Comparison of ENCODE assay signal across 16 cellular contexts in genomic region chr7:50659329-50659965, GRCh38.
A peak's percentile ranks its signal among the peaks of the same experiment; 100 is the strongest.
DNase-seq lines count a peak whose midpoint lies in the region; ATAC-seq and TF ChIP-seq lines count a peak whose summit lies in the region.
"Had no signal": no experiment of that assay in that cellular context is flagged by ENCODE, and none has a peak within 500 bp of the region (broad histone marks: within the 10 kb centered on the region; RNA-seq: fewer than 3 reads in every experiment).

No MANE protein-coding gene starts in this region.

- POLR2A ChIA-PET in CD4-positive, alpha-beta memory T cell (lab: Charles Lee; ENCODE audit: partially characterized antibody), result interaction anchor here (1.0 to 2.2 kb wide), 4 partner anchors 20 to 567 kb away, joined by 3 to 11 read pairs (median 4); no protein-coding TSS in a partner anchor

- peaks cover 2% of the 10 kb centered on the region for H3K36me3 Mint-ChIP-seq in activated CD4-positive, alpha-beta T cell treated with anti-CD3 and anti-CD28 coated beads, Interleukin-2, amount 10 ng/mL, durations not matched to agents 24 days and 14 days (ENCODE audit: low read depth)
- H3K36me3 Mint-ChIP-seq in CD4-positive, alpha-beta memory T cell, result no peaks in the 10 kb centered on the region
- no peaks in the 10 kb centered on the region for H3K36me3 Mint-ChIP-seq in dendritic cell treated with granulocyte-macrophage colony-stimulating factor and Interleukin-4, amounts not matched to agents 40 ng/mL and 50 ng/mL, for 4 days (ENCODE audit: low read depth)
- peaks cover 29% of the 10 kb centered on the region for H3K36me3 Mint-ChIP-seq in osteocyte (ENCODE audit: unreplicated experiment)
- H3K36me3 Mint-ChIP-seq in CD14-positive monocyte, result peaks cover 2 to 3% of the 10 kb centered on the region in 2 donors
- H3K36me3 Mint-ChIP-seq: type B pancreatic cell had no signal

- H3K9me3 Mint-ChIP-seq in activated CD4-positive, alpha-beta T cell treated with anti-CD3 and anti-CD28 coated beads, Interleukin-2, amount 10 ng/mL, durations not matched to agents 24 days and 14 days, result no peaks in the 10 kb centered on the region
- peaks cover 0 to 3% (median 0%) of the 10 kb centered on the region in 8 donors for H3K9me3 Mint-ChIP-seq in CD4-positive, alpha-beta memory T cell
- H3K9me3 Mint-ChIP-seq in dendritic cell treated with granulocyte-macrophage colony-stimulating factor and Interleukin-4, amounts not matched to agents 40 ng/mL and 50 ng/mL, for 4 days, result no peaks in the 10 kb centered on the region
- no peaks in the 10 kb centered on the region for H3K9me3 Mint-ChIP-seq in osteocyte (ENCODE audit: unreplicated experiment)
- H3K9me3 Mint-ChIP-seq in CD14-positive monocyte, result peaks cover 0 to 3% (median 0%) of the 10 kb centered on the region in 7 donors
- H3K9me3 Mint-ChIP-seq: type B pancreatic cell had no signal

- H3K27me3 Mint-ChIP-seq in activated CD4-positive, alpha-beta T cell treated with anti-CD3 and anti-CD28 coated beads, Interleukin-2, amount 10 ng/mL, durations not matched to agents 24 days and 14 days, result peaks cover 3% of the 10 kb centered on the region
- H3K27me3 Mint-ChIP-seq in CD4-positive, alpha-beta memory T cell, result no peaks in the 10 kb centered on the region
- H3K27me3 Mint-ChIP-seq in dendritic cell treated with granulocyte-macrophage colony-stimulating factor and Interleukin-4, amounts not matched to agents 40 ng/mL and 50 ng/mL, for 4 days, result peaks cover 7% of the 10 kb centered on the region
- H3K27me3 Mint-ChIP-seq in osteocyte (ENCODE audit: unreplicated experiment), result no peaks in the 10 kb centered on the region
- H3K27me3 Mint-ChIP-seq in CD14-positive monocyte (ENCODE audit: low read depth in 3 of 3), result peaks cover 0 to 3% (median 2%) of the 10 kb centered on the region in 3 donors
- H3K27me3 Mint-ChIP-seq: type B pancreatic cell had no signal

- H3K4me1 Mint-ChIP-seq in activated CD4-positive, alpha-beta T cell treated with anti-CD3 and anti-CD28 coated beads, Interleukin-2, amount 10 ng/mL, durations not matched to agents 24 days and 14 days, result peaks cover 41% of the 10 kb centered on the region
- H3K4me1 Mint-ChIP-seq in CD4-positive, alpha-beta memory T cell, result peaks cover 41 to 60% (median 46%) of the 10 kb centered on the region in 4 donors
- H3K4me1 Mint-ChIP-seq in dendritic cell treated with granulocyte-macrophage colony-stimulating factor and Interleukin-4, amounts not matched to agents 40 ng/mL and 50 ng/mL, for 4 days (ENCODE audit: low read depth), result peaks cover 52% of the 10 kb centered on the region
- peaks cover 20% of the 10 kb centered on the region for H3K4me1 Mint-ChIP-seq in osteocyte (ENCODE audit: unreplicated experiment)
- peaks cover 54% of the 10 kb centered on the region for H3K4me1 Mint-ChIP-seq in CD14-positive monocyte

- no peak for DNase-seq in activated CD4-positive, alpha-beta T cell treated with anti-CD3 and anti-CD28 coated beads, Interleukin-2, amount 10 ng/mL, durations not matched to agents 24 days and 14 days
- DNase-seq in activated CD4-positive, alpha-beta T cell treated with anti-CD3 and anti-CD28 coated beads, Interleukin-2, amount 50 U/mL, for 1 hour, result no peak
- DNase-seq in CD4-positive, alpha-beta memory T cell, result no peak
- DNase-seq in osteocyte (ENCODE audit: extremely low spot score, unreplicated experiment) (peak; percentile 56), CD14-positive monocyte (ENCODE audit: low spot score) (no peak), Kasumi-1 (lab: John Stamatoyannopoulos, UW) (no peak)
- DNase-seq: kidney, NCI-H187 treated with DMSO at 0.1 percent for 48 hours, NCI-H446 treated with DMSO at 0.1 percent for 48 hours, SHP77 had no signal

- peak overlapping the region; percentile 81 for H3K4me3 Mint-ChIP-seq in activated CD4-positive, alpha-beta T cell treated with anti-CD3 and anti-CD28 coated beads, Interleukin-2, amount 10 ng/mL, durations not matched to agents 24 days and 14 days
- peak overlapping the region; percentile 82 to 95 (median 92) for H3K4me3 Mint-ChIP-seq in CD4-positive, alpha-beta memory T cell
- H3K4me3 Mint-ChIP-seq in dendritic cell treated with granulocyte-macrophage colony-stimulating factor and Interleukin-4, amounts not matched to agents 40 ng/mL and 50 ng/mL, for 4 days, result no peak overlapping the region
- no peak overlapping the region for H3K4me3 Mint-ChIP-seq in osteocyte (ENCODE audit: unreplicated experiment)
- peak overlapping the region in 1 of 2 donors; percentile 99 for H3K4me3 Mint-ChIP-seq in CD14-positive monocyte
- H3K4me3 Mint-ChIP-seq: type B pancreatic cell had no signal

- no peak for ATAC-seq in SK-N-SH treated with all-trans-retinoic acid at 6 μM for 48 hours
- ATAC-seq: A549, HCT116 had no signal

- peak overlapping the region in 1 of 2 donors; percentile 54 for H3K4me3 ChIP-seq in CD4-positive, alpha-beta memory T cell (ENCODE audit: low read length in 2 of 2)
- H3K4me3 ChIP-seq: A549, dorsolateral prefrontal cortex had no signal

- no peak overlapping the region for H3K27ac ChIP-seq in CD4-positive, alpha-beta memory T cell (ENCODE audit: low read depth, low read length)
- H3K27ac ChIP-seq: A549, dorsolateral prefrontal cortex had no signal

- intact Hi-C loops in activated CD4-positive, alpha-beta T cell treated with anti-CD3 and anti-CD28 coated beads, Interleukin-2, amount 10 ng/mL, durations not matched to agents 24 days and 14 days (cut with micrococcal nuclease), result no loop called here
- intact Hi-C loops in CD4-positive, alpha-beta memory T cell (cut with micrococcal nuclease), result no loop called here
- intact Hi-C loops in dendritic cell treated with granulocyte-macrophage colony-stimulating factor and Interleukin-4, amounts not matched to agents 40 ng/mL and 50 ng/mL, for 4 days (cut with micrococcal nuclease), result no loop called here
- intact Hi-C loops in CD14-positive monocyte (cut with micrococcal nuclease), result no loop called here

- H3K9me3 ChIP-seq in CD4-positive, alpha-beta memory T cell (ENCODE audit: control insufficient read depth in 1 of 2, low read length in 2 of 2), result no peaks in the 10 kb centered on the region
- H3K9me3 ChIP-seq: A549 had no signal

- CTCF ChIA-PET in CD4-positive, alpha-beta memory T cell (lab: Charles Lee; ENCODE audit: partially characterized antibody), result interaction anchor here (1.0 to 4.2 kb wide), 6 partner anchors 20 to 502 kb away, joined by 3 to 31 read pairs (median 4); no protein-coding TSS in a partner anchor

- no peaks in the 10 kb centered on the region for H3K27me3 ChIP-seq in CD4-positive, alpha-beta memory T cell (ENCODE audit: insufficient read depth, low read length)
- H3K27me3 ChIP-seq: dorsolateral prefrontal cortex had no signal

- H3K36me3 ChIP-seq in CD4-positive, alpha-beta memory T cell (ENCODE audit: insufficient read depth, low read length), result no peaks in the 10 kb centered on the region

- TF ChIP-seq CTCF in osteocyte (IDR thresholded peaks at IDR 0.05) (no peak), CD14-positive monocyte (IDR thresholded peaks at IDR 0.05) (no peak)

- H3K4me1 ChIP-seq in CD4-positive, alpha-beta memory T cell (ENCODE audit: insufficient read depth, low read length), result peaks cover 52% of the 10 kb centered on the region

- H3K27ac Mint-ChIP-seq in activated CD4-positive, alpha-beta T cell treated with anti-CD3 and anti-CD28 coated beads, Interleukin-2, amount 10 ng/mL, durations not matched to agents 24 days and 14 days, result no peak overlapping the region
- H3K27ac Mint-ChIP-seq in CD4-positive, alpha-beta memory T cell, result peak overlapping the region in 6 of 7 donors; percentile 93 to 96 (median 96)
- H3K27ac Mint-ChIP-seq in dendritic cell treated with granulocyte-macrophage colony-stimulating factor and Interleukin-4, amounts not matched to agents 40 ng/mL and 50 ng/mL, for 4 days, result peak overlapping the region; percentile 45
- H3K27ac Mint-ChIP-seq in osteocyte (ENCODE audit: unreplicated experiment) (no peak overlapping the region), CD14-positive monocyte (peak overlapping the region in 1 of 7 donors; percentile 22)
- H3K27ac Mint-ChIP-seq: type B pancreatic cell had no signal

TF ChIP-seq in SK-N-SH treated with all-trans-retinoic acid at 6 μM for 48 hours, 23 proteins besides CTCF, POLR2A, EP300 and RAD21 (continues in another document):
- TF ChIP-seq RARB (CRISPR knock-in tag; IDR thresholded peaks at IDR 0.05) (no peak), CSDC2 (CRISPR knock-in tag; IDR thresholded peaks at IDR 0.05) (no peak), ISL1 (CRISPR knock-in tag; IDR thresholded peaks at IDR 0.05) (no peak), TOX (CRISPR knock-in tag; IDR thresholded peaks at IDR 0.05; ENCODE audit: borderline replicate concordance) (no peak), PPARA (CRISPR knock-in tag; IDR thresholded peaks at IDR 0.05; ENCODE audit: borderline replicate concordance) (no peak), ZNF70 (CRISPR knock-in tag; IDR thresholded peaks at IDR 0.05) (no peak), TCF4 (CRISPR knock-in tag; IDR thresholded peaks at IDR 0.05; ENCODE audit: borderline replicate concordance) (no peak), GLIS3 (CRISPR knock-in tag; IDR thresholded peaks at IDR 0.05) (no peak), CREB5 (CRISPR knock-in tag; IDR thresholded peaks at IDR 0.05; ENCODE audit: low read depth) (no peak), ESRRG (CRISPR knock-in tag; IDR thresholded peaks at IDR 0.05) (no peak), OSR1 (CRISPR knock-in tag; IDR thresholded peaks at IDR 0.05) (no peak)
- TF ChIP-seq, protein P1, sequence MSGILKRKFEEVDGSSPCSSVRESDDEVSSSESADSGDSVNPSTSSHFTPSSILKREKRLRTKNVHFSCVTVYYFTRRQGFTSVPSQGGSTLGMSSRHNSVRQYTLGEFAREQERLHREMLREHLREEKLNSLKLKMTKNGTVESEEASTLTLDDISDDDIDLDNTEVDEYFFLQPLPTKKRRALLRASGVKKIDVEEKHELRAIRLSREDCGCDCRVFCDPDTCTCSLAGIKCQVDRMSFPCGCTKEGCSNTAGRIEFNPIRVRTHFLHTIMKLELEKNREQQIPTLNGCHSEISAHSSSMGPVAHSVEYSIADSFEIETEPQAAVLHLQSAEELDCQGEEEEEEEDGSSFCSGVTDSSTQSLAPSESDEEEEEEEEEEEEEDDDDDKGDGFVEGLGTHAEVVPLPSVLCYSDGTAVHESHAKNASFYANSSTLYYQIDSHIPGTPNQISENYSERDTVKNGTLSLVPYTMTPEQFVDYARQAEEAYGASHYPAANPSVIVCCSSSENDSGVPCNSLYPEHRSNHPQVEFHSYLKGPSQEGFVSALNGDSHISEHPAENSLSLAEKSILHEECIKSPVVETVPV (CRISPR knock-in tag; IDR thresholded peaks at IDR 0.05), result no peak

Comparison
In these comparisons a context has a peak if more than half of its experiments do, and no peak if none do; other contexts are left out.
1. H3K27ac Mint-ChIP-seq: peak in CD4-positive, alpha-beta memory T cell (6 of 7) and dendritic cell treated with granulocyte-macrophage colony-stimulating factor and Interleukin-4, amounts not matched to agents 40 ng/mL and 50 ng/mL, for 4 days (single experiment); none in activated CD4-positive, alpha-beta T cell treated with anti-CD3 and anti-CD28 coated beads, Interleukin-2, amount 10 ng/mL, durations not matched to agents 24 days and 14 days (single experiment) and osteocyte (single experiment).
2. H3K4me3 Mint-ChIP-seq: peak in activated CD4-positive, alpha-beta T cell treated with anti-CD3 and anti-CD28 coated beads, Interleukin-2, amount 10 ng/mL, durations not matched to agents 24 days and 14 days (single experiment) and CD4-positive, alpha-beta memory T cell (8 of 8); none in dendritic cell treated with granulocyte-macrophage colony-stimulating factor and Interleukin-4, amounts not matched to agents 40 ng/mL and 50 ng/mL, for 4 days (single experiment) and osteocyte (single experiment).